In genomic region chr3:53682807-53683206, GRCh38 we compare ENCODE assay signal across 24 cellular contexts.
"Had no signal": no experiment of that assay in that cellular context is flagged by ENCODE, and none has a peak within 500 bp of the region (broad histone marks: within the 10 kb centered on the region; RNA-seq: fewer than 3 reads in every experiment).

No MANE protein-coding gene starts in this region.

- H3K27ac ChIP-seq: breast epithelium, VCaP had no signal

- H3K4me3 ChIP-seq: breast epithelium, K562 had no signal

- H3K27ac Mint-ChIP-seq: activated CD8-positive, alpha-beta T cell treated with anti-CD3 and anti-CD28 coated beads for 36 hours; activated naive CD8-positive, alpha-beta T cell treated with anti-CD3 and anti-CD28 coated beads, Interleukin-2, amount 10 ng/mL, durations not matched to agents 7 days and 5 days; T-helper 17 cell had no signal

- H3K4me1 Mint-ChIP-seq: activated naive CD8-positive, alpha-beta T cell treated with anti-CD3 and anti-CD28 coated beads, Interleukin-2, amount 10 ng/mL, durations not matched to agents 7 days and 5 days; T-helper 17 cell had no signal

- H3K9me3 ChIP-seq: breast epithelium had no signal

- H3K4me3 Mint-ChIP-seq: activated CD8-positive, alpha-beta T cell treated with anti-CD3 and anti-CD28 coated beads for 36 hours; activated naive CD8-positive, alpha-beta T cell treated with anti-CD3 and anti-CD28 coated beads, Interleukin-2, amount 10 ng/mL, durations not matched to agents 7 days and 5 days; T-helper 17 cell had no signal

- H3K36me3 ChIP-seq: breast epithelium had no signal

- ATAC-seq: activated CD4-positive, CD25-positive, alpha-beta regulatory T cell treated with anti-CD3 and anti-CD28 coated beads, Interleukin-2, amount 50 U/mL, for 24 hours; activated CD8-positive, alpha-beta T cell treated with anti-CD3 and anti-CD28 coated beads for 36 hours; K562; PC-3; T-helper 17 cell had no signal

- FAIRE-seq: K562, RCC 7860 had no signal

- H3K36me3 Mint-ChIP-seq: activated naive CD8-positive, alpha-beta T cell treated with anti-CD3 and anti-CD28 coated beads, Interleukin-2, amount 10 ng/mL, durations not matched to agents 7 days and 5 days had no signal

- H3K4me1 ChIP-seq: breast epithelium had no signal

- H3K27me3 ChIP-seq: breast epithelium had no signal

- H3K9me3 Mint-ChIP-seq: activated CD8-positive, alpha-beta T cell treated with anti-CD3 and anti-CD28 coated beads for 36 hours; activated naive CD8-positive, alpha-beta T cell treated with anti-CD3 and anti-CD28 coated beads, Interleukin-2, amount 10 ng/mL, durations not matched to agents 7 days and 5 days had no signal

- DNase-seq: activated CD4-positive, alpha-beta T cell treated with anti-CD3 and anti-CD28 coated beads for 4 hours; activated CD8-positive, alpha-beta memory T cell treated with anti-CD3 and anti-CD28 coated beads, Interleukin-2, amount 50 U/mL, for 48 hours; activated CD8-positive, alpha-beta T cell treated with anti-CD3 and anti-CD28 coated beads for 36 hours; activated naive CD4-positive, alpha-beta T cell treated with anti-CD3 and anti-CD28 coated beads, Interleukin-2, amount 50 U/mL, for 16 hours; activated naive CD8-positive, alpha-beta T cell treated with anti-CD3 and anti-CD28 coated beads, Interleukin-2, amount 10 ng/mL, durations not matched to agents 7 days and 5 days; activated T-cell treated with anti-CD3 and anti-CD28 coated beads, Interleukin-2, amount 50 U/mL, for 1 hour; aorta; central memory CD4-positive, alpha-beta T cell; Karpas-422; MM.1S; NCI-H1105; NCI-H1436; NCI-H1694 treated with DMSO at 0.1 percent for 48 hours; NCI-H2029 treated with DMSO at 0.1 percent for 48 hours; NCI-H510A treated with DMSO at 0.1 percent for 48 hours; NCI-H69; PC-3; SIG-M5; T-helper 17 cell had no signal
